ENCODE assay signal across 13 cellular contexts in genomic region chr3:146540978-146541377, GRCh38. TPM values are rescaled to one million over a fixed set of nuclear protein-coding genes. Genes with fewer than 3 reads are reported as not detected.
DNase-seq lines count a peak whose midpoint lies in the region; ATAC-seq and TF ChIP-seq lines count a peak whose summit lies in the region.
"Had no signal": no experiment of that assay in that cellular context is flagged by ENCODE, and none has a peak within 500 bp of the region (broad histone marks: within the 10 kb centered on the region; RNA-seq: fewer than 3 reads in every experiment).

No MANE protein-coding gene starts in this region.

- peak overlapping the region; percentile 94 for H3K4me3 Mint-ChIP-seq in activated CD8-positive, alpha-beta memory T cell treated with anti-CD3 and anti-CD28 coated beads, Interleukin-2, amount 10 ng/mL, durations not matched to agents 7 days and 5 days
- H3K4me3 Mint-ChIP-seq in T-cell: peak overlapping the region; percentile 10 to 96 (median 41)
- peak overlapping the region; percentile 6 to 83 for H3K4me3 Mint-ChIP-seq in stimulated activated naive CD8-positive, alpha-beta T cell treated with anti-CD3 and anti-CD28 coated beads, Interleukin-15, amount 100 ng/mL, for 72 hours
- H3K4me3 Mint-ChIP-seq: type B pancreatic cell had no signal

- H3K36me3 Mint-ChIP-seq in activated CD8-positive, alpha-beta memory T cell treated with anti-CD3 and anti-CD28 coated beads, Interleukin-2, amount 10 ng/mL, durations not matched to agents 7 days and 5 days: peaks cover 61% of the 10 kb centered on the region
- peaks cover 15% of the 10 kb centered on the region for H3K36me3 Mint-ChIP-seq in T-cell

- CTCF ChIA-PET in activated CD8-positive, alpha-beta memory T cell treated with anti-CD3 and anti-CD28 coated beads, Interleukin-2, amount 10 ng/mL, durations not matched to agents 7 days and 5 days (lab: Charles Lee): interaction anchor here (1.0 to 1.7 kb wide), 3 partner anchors 8 to 351 kb away, joined by 3 to 6 read pairs (median 3); no protein-coding TSS in a partner anchor
- CTCF ChIA-PET in T-cell (lab: Charles Lee): interaction anchor here in 1 of 2 donors (0.6 kb wide), 1 partner anchor 330 kb away, joined by 3 read pairs; no protein-coding TSS in a partner anchor

- H3K9me3 ChIP-seq in left lung (no peaks in the 10 kb centered on the region), vagina (no peaks in the 10 kb centered on the region)
- H3K9me3 ChIP-seq: mucosa of descending colon had no signal

- H3K36me3 ChIP-seq in left lung: peaks cover 0 to 8% of the 10 kb centered on the region in 2 donors
- H3K36me3 ChIP-seq in vagina: no peaks in the 10 kb centered on the region

- H3K27me3 ChIP-seq in left lung (no peaks in the 10 kb centered on the region), vagina (no peaks in the 10 kb centered on the region)

- H3K27ac ChIP-seq in left lung (peak overlapping the region; percentile 45 to 100), vagina (no peak overlapping the region)

- peaks cover 64% of the 10 kb centered on the region for H3K4me1 Mint-ChIP-seq in activated CD8-positive, alpha-beta memory T cell treated with anti-CD3 and anti-CD28 coated beads, Interleukin-2, amount 10 ng/mL, durations not matched to agents 7 days and 5 days
- peaks cover 34 to 69% (median 67%) of the 10 kb centered on the region in 3 donors for H3K4me1 Mint-ChIP-seq in T-cell
- peaks cover 57% of the 10 kb centered on the region for H3K4me1 Mint-ChIP-seq in stimulated activated naive CD8-positive, alpha-beta T cell treated with anti-CD3 and anti-CD28 coated beads, Interleukin-15, amount 100 ng/mL, for 72 hours

- H3K4me1 ChIP-seq in left lung (peaks cover 25 to 78% of the 10 kb centered on the region in 2 donors), vagina (peaks cover 29% of the 10 kb centered on the region)

- TF ChIP-seq POLR2A in vagina (IDR thresholded peaks at IDR 0.05): no peak

- intact Hi-C loops in left lung (cut with DNase I): no loop called here
- intact Hi-C loops in vagina (cut with DNase I): loop anchor here (10.0 kb wide), 2 partner anchors 66 to 406 kb away; no protein-coding TSS in a partner anchor

- no peak for ATAC-seq in activated CD8-positive, alpha-beta memory T cell treated with anti-CD3 and anti-CD28 coated beads, Interleukin-2, amount 10 ng/mL, durations not matched to agents 7 days and 5 days
- ATAC-seq in T-cell (replicated peaks in 1 of 4) (no peak), left lung (no peak), GM19395 (IDR thresholded peaks at IDR 0.05; ENCODE audit: unreplicated experiment) (no peak)
- no peak for ATAC-seq in stimulated activated naive CD8-positive, alpha-beta T cell treated with anti-CD3 and anti-CD28 coated beads, Interleukin-15, amount 100 ng/mL, for 72 hours
- ATAC-seq: mucosa of descending colon had no signal

- H3K4me3 ChIP-seq in left lung (peak overlapping the region in 1 of 2 donors; percentile 83), vagina (peak overlapping the region in 1 of 2 donors; percentile 68)
- H3K4me3 ChIP-seq: mucosa of descending colon had no signal

- no peaks in the 10 kb centered on the region for H3K27me3 Mint-ChIP-seq in activated CD8-positive, alpha-beta memory T cell treated with anti-CD3 and anti-CD28 coated beads, Interleukin-2, amount 10 ng/mL, durations not matched to agents 7 days and 5 days
- no peaks in the 10 kb centered on the region for H3K27me3 Mint-ChIP-seq in T-cell
- no peaks in the 10 kb centered on the region for H3K27me3 Mint-ChIP-seq in stimulated activated naive CD8-positive, alpha-beta T cell treated with anti-CD3 and anti-CD28 coated beads, Interleukin-15, amount 100 ng/mL, for 72 hours
- H3K27me3 Mint-ChIP-seq: type B pancreatic cell had no signal

- POLR2A ChIA-PET in T-cell (lab: Charles Lee): no interaction called here

- TF ChIP-seq CTCF in left lung (IDR thresholded peaks at IDR 0.05) (no peak), vagina (IDR thresholded peaks at IDR 0.05) (no peak)

- peak overlapping the region; percentile 82 for H3K27ac Mint-ChIP-seq in activated CD8-positive, alpha-beta memory T cell treated with anti-CD3 and anti-CD28 coated beads, Interleukin-2, amount 10 ng/mL, durations not matched to agents 7 days and 5 days
- no peak overlapping the region for H3K27ac Mint-ChIP-seq in T-cell
- no peak overlapping the region for H3K27ac Mint-ChIP-seq in stimulated activated naive CD8-positive, alpha-beta T cell treated with anti-CD3 and anti-CD28 coated beads, Interleukin-15, amount 100 ng/mL, for 72 hours

- H3K9me3 Mint-ChIP-seq in activated CD8-positive, alpha-beta memory T cell treated with anti-CD3 and anti-CD28 coated beads, Interleukin-2, amount 10 ng/mL, durations not matched to agents 7 days and 5 days (ENCODE audit: low read depth): no peaks in the 10 kb centered on the region
- no peaks in the 10 kb centered on the region for H3K9me3 Mint-ChIP-seq in T-cell
- H3K9me3 Mint-ChIP-seq in stimulated activated naive CD8-positive, alpha-beta T cell treated with anti-CD3 and anti-CD28 coated beads, Interleukin-15, amount 100 ng/mL, for 72 hours: no peaks in the 10 kb centered on the region
- H3K9me3 Mint-ChIP-seq: type B pancreatic cell had no signal

- no peak for DNase-seq in activated CD8-positive, alpha-beta memory T cell treated with anti-CD3 and anti-CD28 coated beads, Interleukin-2, amount 10 ng/mL, durations not matched to agents 7 days and 5 days
- no peak for DNase-seq in activated CD8-positive, alpha-beta memory T cell treated with anti-CD3 and anti-CD28 coated beads, Interleukin-2, amount 50 U/mL, for 48 hours
- DNase-seq in T-cell (no peak), left lung (no peak), vagina (ENCODE audit: extremely low spot score in 2 of 2) (no peak), NCI-H2171 treated with DMSO at 0.1 percent for 48 hours (lab: John Stamatoyannopoulos, UW) (no peak)
- no peak for DNase-seq in stimulated activated naive CD8-positive, alpha-beta T cell treated with anti-CD3 and anti-CD28 coated beads, Interleukin-15, amount 100 ng/mL, for 72 hours
- DNase-seq: activated CD4-positive, alpha-beta T cell treated with anti-CD3 and anti-CD28 coated beads, Interleukin-2, amount 50 U/mL, for 4 hours; Kasumi-1; mucosa of descending colon; SW 1271 had no signal

RNA-seq across cellular contexts. Expression of gene PLSCR1, which starts 3.4 kb away (rescaled TPM):
- total RNA-seq in activated CD8-positive, alpha-beta memory T cell treated with anti-CD3 and anti-CD28 coated beads, Interleukin-2, amount 10 ng/mL, durations not matched to agents 7 days and 5 days: 100 to 1,000 TPM; 157 to 257 TPM
- total RNA-seq in T-cell (10 to 100 TPM; 13.5 to 23.0 (median 16.4) TPM), left lung (100 to 1,000 TPM in 1 of 2 donors, 10 to 100 TPM in 1; 92.9 to 126 TPM), vagina (78.1 TPM)

Comparison
In these comparisons a context has a peak if more than half of its experiments do, and no peak if none do; other contexts are left out.
1. H3K4me3 Mint-ChIP-seq: peak in every context shown above with its lines; median percentile 94 in activated CD8-positive, alpha-beta memory T cell treated with anti-CD3 and anti-CD28 coated beads, Interleukin-2, amount 10 ng/mL, durations not matched to agents 7 days and 5 days; 44 in stimulated activated naive CD8-positive, alpha-beta T cell treated with anti-CD3 and anti-CD28 coated beads, Interleukin-15, amount 100 ng/mL, for 72 hours; 41 in T-cell.